ENCODE assay signal across 8 cellular contexts in genomic region chr13:41457589-41458186, GRCh38. TPM values are rescaled to one million over a fixed set of nuclear protein-coding genes. Genes with fewer than 3 reads are reported as not detected.
DNase-seq lines count a peak whose midpoint lies in the region; ATAC-seq and TF ChIP-seq lines count a peak whose summit lies in the region.

No MANE protein-coding gene starts in this region.

- intact Hi-C loops in IMR-90 (cut with micrococcal nuclease) (loop anchor here (1.0 to 5.0 kb wide), 2 partner anchors 195 to 655 kb away; no protein-coding TSS in a partner anchor), left ventricle myocardium superior (cut with micrococcal nuclease) (loop anchor here (5.0 kb wide), 1 partner anchor 195 kb away; no protein-coding TSS in a partner anchor), gastrocnemius medialis (cut with DNase I; ENCODE audit: low total_unique reads) (loop anchor here (2.0 kb wide), 2 partner anchors 39 to 195 kb away; no protein-coding TSS in a partner anchor)

- H3K4me3 ChIP-seq in AG04449 (ENCODE audit: low read depth, low read length) (peak overlapping the region; percentile 48), IMR-90 (ENCODE audit: insufficient read depth, low read depth, low read length) (peak overlapping the region; percentile 81), gastrocnemius medialis (peak overlapping the region; percentile 66 to 76 (median 70))

- peak overlapping the region; percentile 53 for H2AK9ac ChIP-seq in IMR-90 (replicated peaks; ENCODE audit: low read depth, low read length, poor library complexity)

- no peak overlapping the region for H2BK5ac ChIP-seq in IMR-90 (ENCODE audit: low read depth, low read length, poor library complexity, severe bottlenecking)

- TF ChIP-seq RAD21 in IMR-90 (IDR thresholded peaks at IDR 0.05; ENCODE audit: low read length): no peak

- H3K36me3 ChIP-seq in IMR-90 (ENCODE audit: control insufficient read depth, insufficient read depth, low read length): peaks cover 32% of the 10 kb centered on the region
- H3K36me3 ChIP-seq in gastrocnemius medialis: peaks cover 0 to 13% of the 10 kb centered on the region in 2 donors

- H3K79me1 ChIP-seq in IMR-90 (ENCODE audit: low read depth in 1 of 2, low read length in 2 of 2): peaks cover 14 to 28% of the 10 kb centered on the region in 2 experiments

- no peak overlapping the region for H3K14ac ChIP-seq in IMR-90 (replicated peaks; ENCODE audit: low read depth, low read length)

- H4K5ac ChIP-seq in IMR-90 (ENCODE audit: low read depth, low read length): no peak overlapping the region

- peak overlapping the region; percentile 17; the same call in 1 of the 2 replicates for H3K18ac ChIP-seq in IMR-90 (ENCODE audit: low read depth, low read length)

- CTCF ChIA-PET in AG04449 (lab: Yijun Ruan, JAX) (interaction anchor here (1.2 kb wide), 1 partner anchor 151 kb away, joined by 3 read pairs; no protein-coding TSS in a partner anchor), IMR-90 (lab: Yijun Ruan, JAX) (interaction anchor here (0.5 kb wide), 1 partner anchor 367 kb away, joined by 4 read pairs; no protein-coding TSS in a partner anchor)

- no peaks in the 10 kb centered on the region for H3K9me3 ChIP-seq in IMR-90 (ENCODE audit: control insufficient read depth, insufficient read depth, low read length)
- no peaks in the 10 kb centered on the region for H3K9me3 ChIP-seq in gastrocnemius medialis

- peak; percentile 96 for TF ChIP-seq POLR2A in IMR-90 (IDR thresholded peaks at IDR 0.05; ENCODE audit: low read depth, low read length)
- peak in 1 of 2 donors; percentile 62 for TF ChIP-seq POLR2A in gastrocnemius medialis (IDR thresholded peaks at IDR 0.05)

- H3K4me1 ChIP-seq in IMR-90 (ENCODE audit: control insufficient read depth, insufficient read depth, low read length): peaks cover 6% of the 10 kb centered on the region
- peaks cover 4 to 11% of the 10 kb centered on the region in 2 donors for H3K4me1 ChIP-seq in gastrocnemius medialis

- peaks cover 10% of the 10 kb centered on the region for H3K27me3 ChIP-seq in IMR-90 (ENCODE audit: control insufficient read depth, insufficient read depth, low read length)
- peaks cover 21 to 36% (median 25%) of the 10 kb centered on the region in 3 donors for H3K27me3 ChIP-seq in gastrocnemius medialis

- peak overlapping the region; percentile 97 for H3K4me2 ChIP-seq in IMR-90 (ENCODE audit: low read depth, low read length)

- H3K56ac ChIP-seq in IMR-90 (ENCODE audit: extremely low read depth, insufficient read depth, low read length): no peak overlapping the region

- no peak overlapping the region for H4K91ac ChIP-seq in IMR-90 (ENCODE audit: insufficient read depth, low read depth, low read length)

- H3K27ac ChIP-seq in IMR-90 (ENCODE audit: insufficient read depth, low read length) (peak overlapping the region; percentile 45), gastrocnemius medialis (peak overlapping the region; percentile 19 to 70 (median 55))

- TF ChIP-seq CTCF in AG04449 (IDR thresholded peaks at IDR 0.05; ENCODE audit: insufficient read depth, low read length, missing control alignments) (no peak), IMR-90 (conservative IDR thresholded peaks at IDR 0.05; ENCODE audit: low read depth, low read length) (no peak), gastrocnemius medialis (IDR thresholded peaks at IDR 0.05 in 4 of 5, conservative IDR thresholded peaks at IDR 0.05 in 1 of 5) (no peak)

- dilution Hi-C loops in IMR-90 (cut with HindIII; ENCODE audit: low sequenced_read_pairs, unreplicated experiment): no loop called here

- H3K23ac ChIP-seq in IMR-90 (ENCODE audit: low read depth, low read length): peak overlapping the region; percentile 75

- H2BK20ac ChIP-seq in IMR-90 (ENCODE audit: low read depth, low read length): no peak overlapping the region

- peak overlapping the region; percentile 91 for H2AFZ ChIP-seq in IMR-90 (replicated peaks; ENCODE audit: low read length, poor library complexity)

- peak overlapping the region; percentile 76 for H3K9ac ChIP-seq in IMR-90 (ENCODE audit: low read depth, low read length)

- H3K9me1 ChIP-seq in IMR-90 (ENCODE audit: insufficient read depth, low read length): no peaks in the 10 kb centered on the region

- peak overlapping the region; percentile 36; the same call in 1 of the 2 replicates for H2AK5ac ChIP-seq in IMR-90 (ENCODE audit: low read depth, low read length)

- in situ Hi-C loops in IMR-90 (cut with MboI; ENCODE audit: low sequenced_read_pairs) (loop anchor here (25.0 kb wide), 1 partner anchor 180 kb away; no protein-coding TSS in a partner anchor), gastrocnemius medialis (cut with MboI; ENCODE audit: low sequenced_read_pairs in 4 of 4) (loop anchor here in 2 of 4 donors (25.0 kb wide), 2 partner anchors 180 to 205 kb away; no protein-coding TSS in a partner anchor)

- peak; percentile 19 for ATAC-seq in GM19463 (IDR thresholded peaks at IDR 0.05; ENCODE audit: unreplicated experiment)
- peak; percentile 22 for ATAC-seq in IMR-90 (ENCODE audit: low read depth)
- peak; percentile 14 for ATAC-seq in left ventricle myocardium superior
- peak in 1 of 2 donors; percentile 10 for ATAC-seq in gastrocnemius medialis

- WGBS in IMR-90 (ENCODE audit: extremely low coverage in 2 of 2, insufficient read length in 1 of 2), 2 experiments: 0% methylated on average over 2 of the region's 56 CpGs; no CpG with 5 or more reads in 1 of the 2 experiments

- peak overlapping the region; percentile 67; the same call in 1 of the 2 replicates for H3K4ac ChIP-seq in IMR-90 (ENCODE audit: low read depth, low read length)

- no peak overlapping the region for H2BK120ac ChIP-seq in IMR-90 (ENCODE audit: low read depth, low read length)

- peak overlapping the region in 1 of 2 experiments; percentile 24; a peak in 1 of 4 replicates for H4K8ac ChIP-seq in IMR-90 (ENCODE audit: low read depth in 2 of 2, low read length in 2 of 2)

- BruUV-seq in IMR-90 (replicated peaks; lab: Mats Ljungman, UMichigan): no TSS peak

- POLR2A ChIA-PET in AG04449 (lab: Yijun Ruan, JAX): no interaction called here
- POLR2A ChIA-PET in IMR-90 (lab: Charles Lee; ENCODE audit: unreplicated experiment): interaction anchor here (0.7 kb wide), 1 partner anchor 543 kb away, joined by 3 read pairs; no protein-coding TSS in a partner anchor

- DNase-seq in AG04449 (ENCODE audit: low read depth, low spot score) (no peak), IMR-90 (no peak), activated gamma-delta T cell treated with Interleukin-2 at 50 U/mL for 16 hours (peak; percentile 31), left ventricle myocardium superior (peak; percentile 42), gastrocnemius medialis (no peak), AG20443 (ENCODE audit: low spot score) (no peak), GM03348 (ENCODE audit: low spot score) (no peak)

- peaks cover 29% of the 10 kb centered on the region for H4K20me1 ChIP-seq in IMR-90 (ENCODE audit: insufficient read depth, low read length)

- no peak overlapping the region for H2BK15ac ChIP-seq in IMR-90 (ENCODE audit: low read depth, low read length)

TF ChIP-seq in IMR-90, 13 proteins besides CTCF, POLR2A, EP300 and RAD21:
- TF ChIP-seq CHD1 (IDR thresholded peaks at IDR 0.05; ENCODE audit: low read depth, low read length) (no peak), USF2 (IDR thresholded peaks at IDR 0.05; ENCODE audit: low read depth, low read length) (no peak), MAZ (IDR thresholded peaks at IDR 0.05; ENCODE audit: borderline replicate concordance, low read depth, low read length) (no peak; the same call in 1 of the 2 replicates), ELK1 (IDR thresholded peaks at IDR 0.05; ENCODE audit: borderline replicate concordance, low read depth, low read length) (no peak), RFX5 (IDR thresholded peaks at IDR 0.05; ENCODE audit: low read depth, low read length) (no peak), MAFK (IDR thresholded peaks at IDR 0.05; ENCODE audit: low read depth, low read length) (no peak), CEBPB (IDR thresholded peaks at IDR 0.05; ENCODE audit: low read depth, low read length) (no peak), RCOR1 (IDR thresholded peaks at IDR 0.05; ENCODE audit: insufficient replicate concordance, low read length) (no peak), SMC3 (IDR thresholded peaks at IDR 0.05; ENCODE audit: low read depth, low read length) (no peak), FOS (IDR thresholded peaks at IDR 0.05; ENCODE audit: low read depth, low read length) (no peak), NFE2L2 (IDR thresholded peaks at IDR 0.05; ENCODE audit: low read depth, low read length) (no peak), BHLHE40 (IDR thresholded peaks at IDR 0.05; ENCODE audit: low read depth, low read length) (no peak), MXI1 (IDR thresholded peaks at IDR 0.05; ENCODE audit: borderline replicate concordance, low read depth, low read length) (no peak)

RNA-seq across cellular contexts. Expression of gene RGCC, which starts 0.3 kb away (rescaled TPM):
- 6.1 and 7.5 TPM in 2 replicates for total RNA-seq in IMR-90 (2012; rRNA removed)
- 7.6 and 10.6 TPM in 2 replicates for polyA plus RNA-seq in IMR-90 (2012; rRNA removed)
- 4.6 and 11.3 TPM in 2 replicates for polyA plus RNA-seq in IMR-90 (2012; cell fraction: cytosol; rRNA removed)
- polyA plus RNA-seq in IMR-90 (2012; cell fraction: nucleus; rRNA removed; ENCODE audit: low replicate concordance): 6.4 and 25.4 TPM in 2 replicates
- total RNA-seq in left ventricle myocardium superior: 40.2 TPM
- 100 to 1,000 TPM in 2 of 4 donors, 10 to 100 TPM in 2; 56.1 to 135 (median 92.0) TPM for total RNA-seq in gastrocnemius medialis

Comparison
In these comparisons a context has a peak if more than half of its experiments do, and no peak if none do; other contexts are left out.
1. DNase-seq: peak in activated gamma-delta T cell treated with Interleukin-2 at 50 U/mL for 16 hours (single experiment) and left ventricle myocardium superior (single experiment); none in AG04449 (single experiment), IMR-90 (single experiment), gastrocnemius medialis (0 of 2), AG20443 (single experiment) and GM03348 (single experiment).
2. Peak in every context shown above with its lines, with median percentiles within 50 percentile points of each other: H3K4me3 ChIP-seq.